Comparison of ENCODE assay signal across 8 cellular contexts in genomic region chr2:27489498-27490397, GRCh38. TPM values are rescaled to one million over a fixed set of nuclear protein-coding genes. Genes with fewer than 3 reads are reported as not detected.
A peak's percentile ranks its signal among the peaks of the same experiment; 100 is the strongest.
DNase-seq lines count a peak whose midpoint lies in the region; ATAC-seq lines count a peak whose summit lies in the region.

Gene IFT172 (minus strand): TSS chr2:27489743. CDS start chr2:27489653, 90 bp downstream.

- peak within 1 kb of the TSS; percentile 85 to 97 (median 97) for H3K27ac Mint-ChIP-seq in IgD-negative memory B cell

- peaks cover 16% of the 10 kb centered on the region for H3K4me1 ChIP-seq in mononuclear cell (ENCODE audit: insufficient read depth, low read length)

- H3K4me1 Mint-ChIP-seq in IgD-negative memory B cell: peaks cover 9 to 23% (median 20%) of the 10 kb centered on the region in 3 donors

- H3K9me3 ChIP-seq in mononuclear cell (ENCODE audit: low read depth, low read length): no peaks in the 10 kb centered on the region

- peaks cover 15% of the 10 kb centered on the region for H3K27me3 ChIP-seq in mononuclear cell (ENCODE audit: insufficient read depth, low read length)

- ATAC-seq in GM21576 (IDR thresholded peaks at IDR 0.05; ENCODE audit: unreplicated experiment): peak; percentile 94

- peaks cover 3% of the 10 kb centered on the region for H3K36me3 Mint-ChIP-seq in IgD-negative memory B cell

- peak within 1 kb of the TSS; percentile 44 for H3K27ac ChIP-seq in epithelial cell of prostate

- DNase-seq in DMS114 treated with DMSO at 0.1 percent for 48 hours (lab: John Stamatoyannopoulos, UW; ENCODE audit: unreplicated experiment): peak; percentile 97
- peak; percentile 54 for DNase-seq in OCI-M2 (lab: John Stamatoyannopoulos, UW; ENCODE audit: unreplicated experiment)
- DNase-seq in activated T-cell treated with anti-CD3 and anti-CD28 coated beads for 48 hours (ENCODE audit: low read depth): peak; percentile 97
- DNase-seq in epithelial cell of prostate (ENCODE audit: low read depth, low spot score): peak; percentile 97
- DNase-seq in stimulated activated CD8-positive, alpha-beta memory T cell treated with anti-CD3 and anti-CD28 coated beads, Interleukin-2, amount 100 ng/mL, for 48 hours (ENCODE audit: low read depth in 2 of 2): peak; percentile 96 to 99

- no peaks in the 10 kb centered on the region for H3K9me3 Mint-ChIP-seq in IgD-negative memory B cell

- peak within 1 kb of the TSS; percentile 40 for H3K4me3 ChIP-seq in mononuclear cell (ENCODE audit: low read length)

- H3K4me3 Mint-ChIP-seq in IgD-negative memory B cell: peak within 1 kb of the TSS; percentile 74 to 95 (median 90)

- H3K27me3 Mint-ChIP-seq in IgD-negative memory B cell: peaks cover 13% of the 10 kb centered on the region

RNA-seq across cellular contexts. Expression of gene IFT172, which starts in this region (rescaled TPM):
- polyA plus RNA-seq in IgD-negative memory B cell: 1.9 TPM
- 5.9 TPM for total RNA-seq in mononuclear cell

Comparison
In these comparisons a context has a peak if more than half of its experiments do, and no peak if none do; other contexts are left out.
1. Peak in every context shown above with its lines: DNase-seq, ATAC-seq, H3K4me3 ChIP-seq and H3K27ac ChIP-seq.